Comparison of ENCODE assay signal across 9 cellular contexts in genomic region chr17:350706-351435, GRCh38. TPM values are rescaled to one million over a fixed set of nuclear protein-coding genes. Genes with fewer than 3 reads are reported as not detected.
A peak's percentile ranks its signal among the peaks of the same experiment; 100 is the strongest.
DNase-seq lines count a peak whose midpoint lies in the region; ATAC-seq lines count a peak whose summit lies in the region.
"Had no signal": no experiment of that assay in that cellular context is flagged by ENCODE, and none has a peak within 500 bp of the region (broad histone marks: within the 10 kb centered on the region; RNA-seq: fewer than 3 reads in every experiment).

No MANE protein-coding gene starts in this region.

- DNase-seq in GM04503 (ENCODE audit: low read depth) (peak; percentile 77), T-helper 17 cell (no peak), Right ventricle myocardium inferior (ENCODE audit: missing footprints) (peak; percentile 83), putamen (ENCODE audit: low spot score) (peak; percentile 61), NCI-H1092 (lab: John Stamatoyannopoulos, UW) (no peak), NCI-H1105 (lab: John Stamatoyannopoulos, UW) (no peak)

- intact Hi-C loops in Right ventricle myocardium inferior (cut with DNase I) = no loop called here

- H3K27ac Mint-ChIP-seq in T-helper 17 cell = no peak overlapping the region

- H3K27me3 Mint-ChIP-seq in T-helper 17 cell = peaks cover 7% of the 10 kb centered on the region

- no peak for ATAC-seq in T-helper 17 cell
- ATAC-seq in Right ventricle myocardium inferior = peak; percentile 81
- no peak for ATAC-seq in GM18519 (IDR thresholded peaks at IDR 0.05; ENCODE audit: low FRiP score, unreplicated experiment)
- ATAC-seq in GM18867 (IDR thresholded peaks at IDR 0.05; ENCODE audit: unreplicated experiment) = no peak

- H3K9me3 ChIP-seq in T-helper 17 cell (ENCODE audit: control insufficient read depth, low read length, poor library complexity, severe bottlenecking) = no peaks in the 10 kb centered on the region
- H3K9me3 ChIP-seq: neutrophil had no signal

- peak overlapping the region; percentile 66 for H3K4me3 Mint-ChIP-seq in T-helper 17 cell

- peaks cover 14% of the 10 kb centered on the region for H3K4me1 Mint-ChIP-seq in T-helper 17 cell

- peaks cover 5% of the 10 kb centered on the region for H3K36me3 Mint-ChIP-seq in T-helper 17 cell (ENCODE audit: low read depth)

RNA-seq across cellular contexts. Expression of gene RPH3AL, which starts 1.7 kb away (rescaled TPM):
- 1 to 10 TPM; 1.3 to 3.5 TPM for total RNA-seq in T-helper 17 cell
- 3.6 TPM for total RNA-seq in Right ventricle myocardium inferior

Comparison
In these comparisons a context has a peak if more than half of its experiments do, and no peak if none do; other contexts are left out.
1. DNase-seq: peak in GM04503 (single experiment), Right ventricle myocardium inferior (single experiment) and putamen (single experiment); none in T-helper 17 cell (0 of 3), NCI-H1092 (single experiment) and NCI-H1105 (single experiment).